ENCODE assay signal across 17 cellular contexts in the genomic region with DNA sequence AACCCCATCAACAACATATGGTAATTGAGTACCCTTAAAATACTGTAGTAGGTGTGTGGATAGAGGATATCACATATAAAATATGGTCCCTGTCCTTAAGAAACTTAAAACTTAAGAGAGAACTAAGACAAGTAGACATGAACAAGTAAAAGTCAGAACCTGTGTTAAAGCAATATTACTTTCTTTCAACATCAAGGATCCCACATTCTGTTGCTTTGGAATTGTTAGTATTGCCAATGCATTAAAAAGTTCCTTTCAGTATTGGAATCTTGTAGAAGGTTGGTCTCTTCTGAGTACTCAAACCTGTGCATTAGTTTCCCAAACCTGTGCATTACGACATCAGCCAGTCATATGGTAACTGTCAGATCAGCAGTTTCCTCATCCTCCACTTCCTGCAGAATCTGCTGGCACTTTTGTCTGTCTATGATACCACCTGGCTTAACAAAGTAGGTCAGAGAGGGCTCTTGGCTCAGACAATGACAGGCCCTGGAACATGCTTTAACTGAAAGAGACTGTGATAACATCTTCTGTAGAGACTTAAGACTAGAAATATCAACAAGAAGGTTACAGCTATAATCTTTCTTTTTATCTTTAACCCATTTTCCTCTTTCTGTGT. TPM values are rescaled to one million over a fixed set of nuclear protein-coding genes. Genes with fewer than 3 reads are reported as not detected.
DNase-seq lines count a peak whose midpoint lies in the region; ATAC-seq and TF ChIP-seq lines count a peak whose summit lies in the region.
"Had no signal": no experiment of that assay in that cellular context is flagged by ENCODE, and none has a peak within 500 bp of the region (broad histone marks: within the 10 kb centered on the region; RNA-seq: fewer than 3 reads in every experiment).

No MANE protein-coding gene starts in this region.

- DNase-seq in NCI-H510A treated with DMSO at 0.1 percent for 48 hours (lab: John Stamatoyannopoulos, UW) = peak; percentile 33
- DNase-seq in NCI-H510A (lab: John Stamatoyannopoulos, UW) = no peak
- DNase-seq in GM12865 (ENCODE audit: low read depth) = peak; percentile 33
- peak; percentile 69 for DNase-seq in activated CD4-positive, alpha-beta T cell treated with anti-CD3 and anti-CD28 coated beads, Interleukin-2, amount 10 ng/mL, durations not matched to agents 24 days and 14 days
- no peak for DNase-seq in NCI-H524 (lab: John Stamatoyannopoulos, UW)
- DNase-seq in CD14-positive monocyte (ENCODE audit: low spot score) = no peak
- no peak for DNase-seq in lower leg skin (ENCODE audit: low spot score in 2 of 2)
- DNase-seq: hypothalamus, mesenchymal stem cell, NCI-H2107, occipital lobe, T1000, upper lobe of left lung had no signal

- H3K4me3 Mint-ChIP-seq in activated CD4-positive, alpha-beta T cell treated with anti-CD3 and anti-CD28 coated beads, Interleukin-2, amount 10 ng/mL, durations not matched to agents 24 days and 14 days = no peak overlapping the region
- H3K4me3 Mint-ChIP-seq in CD14-positive monocyte = no peak overlapping the region

- intact Hi-C loops in activated CD4-positive, alpha-beta T cell treated with anti-CD3 and anti-CD28 coated beads, Interleukin-2, amount 10 ng/mL, durations not matched to agents 24 days and 14 days (cut with micrococcal nuclease) = no loop called here
- intact Hi-C loops in CD14-positive monocyte (cut with micrococcal nuclease) (no loop called here), lower leg skin (cut with DNase I; ENCODE audit: low total_unique reads) (no loop called here)

- H3K27ac Mint-ChIP-seq in activated CD4-positive, alpha-beta T cell treated with anti-CD3 and anti-CD28 coated beads, Interleukin-2, amount 10 ng/mL, durations not matched to agents 24 days and 14 days = no peak overlapping the region
- peak overlapping the region in 1 of 7 donors; percentile 16 for H3K27ac Mint-ChIP-seq in CD14-positive monocyte

- no peaks in the 10 kb centered on the region for H3K27me3 Mint-ChIP-seq in activated CD4-positive, alpha-beta T cell treated with anti-CD3 and anti-CD28 coated beads, Interleukin-2, amount 10 ng/mL, durations not matched to agents 24 days and 14 days
- H3K27me3 Mint-ChIP-seq in CD14-positive monocyte (ENCODE audit: low read depth in 3 of 3) = peaks cover 0 to 2% (median 0%) of the 10 kb centered on the region in 3 donors

- peaks cover 2% of the 10 kb centered on the region for H3K4me1 Mint-ChIP-seq in activated CD4-positive, alpha-beta T cell treated with anti-CD3 and anti-CD28 coated beads, Interleukin-2, amount 10 ng/mL, durations not matched to agents 24 days and 14 days
- no peaks in the 10 kb centered on the region for H3K4me1 Mint-ChIP-seq in CD14-positive monocyte

- H3K4me3 ChIP-seq in GM12865 (ENCODE audit: low read depth, low read length) = no peak overlapping the region
- H3K4me3 ChIP-seq in lower leg skin (ENCODE audit: low read depth, poor library complexity, severe bottlenecking) = no peak overlapping the region
- H3K4me3 ChIP-seq: esophagus muscularis mucosa, skin epidermis, upper lobe of left lung had no signal

- TF ChIP-seq POLR2A in lower leg skin (IDR thresholded peaks at IDR 0.05) = no peak

- TF ChIP-seq CTCF in GM12865 (IDR thresholded peaks at IDR 0.05; ENCODE audit: insufficient read depth, low read depth, low read length, missing control alignments) (no peak), CD14-positive monocyte (IDR thresholded peaks at IDR 0.05) (no peak), lower leg skin (IDR thresholded peaks at IDR 0.05) (no peak)

- 47 to 68% methylated on average over 1 of the region's 1 CpG for whole genome bisulfite sequencing in lower leg skin, 2 donors

- peak; percentile 77 for ATAC-seq in esophagus mucosa
- ATAC-seq: Panc1 had no signal

- H3K9me3 Mint-ChIP-seq in activated CD4-positive, alpha-beta T cell treated with anti-CD3 and anti-CD28 coated beads, Interleukin-2, amount 10 ng/mL, durations not matched to agents 24 days and 14 days = no peaks in the 10 kb centered on the region
- H3K9me3 Mint-ChIP-seq in CD14-positive monocyte = peaks cover 0 to 1% (median 0%) of the 10 kb centered on the region in 7 donors

- H3K36me3 Mint-ChIP-seq in activated CD4-positive, alpha-beta T cell treated with anti-CD3 and anti-CD28 coated beads, Interleukin-2, amount 10 ng/mL, durations not matched to agents 24 days and 14 days (ENCODE audit: low read depth) = no peaks in the 10 kb centered on the region
- H3K36me3 Mint-ChIP-seq in CD14-positive monocyte = no peaks in the 10 kb centered on the region

RNA-seq across cellular contexts. Expression of a gene that starts 56.5 kb away (rescaled TPM):
- total RNA-seq in activated CD4-positive, alpha-beta T cell treated with anti-CD3 and anti-CD28 coated beads, Interleukin-2, amount 10 ng/mL, durations not matched to agents 24 days and 14 days = 19.5 and 21.3 TPM in 2 replicates
- total RNA-seq in esophagus mucosa (7.1 TPM), lower leg skin (10 to 100 TPM in 1 of 4 donors, 1 to 10 TPM in 3; 3.0 to 13.4 (median 8.3) TPM)
- 1 to 10 TPM; 2.9 to 3.5 TPM for polyA plus RNA-seq in CD14-positive monocyte

Comparison
In these comparisons a context has a peak if more than half of its experiments do, and no peak if none do; other contexts are left out.
1. DNase-seq: peak in NCI-H510A treated with DMSO at 0.1 percent for 48 hours (single experiment), GM12865 (single experiment) and activated CD4-positive, alpha-beta T cell treated with anti-CD3 and anti-CD28 coated beads, Interleukin-2, amount 10 ng/mL, durations not matched to agents 24 days and 14 days (single experiment); none in NCI-H510A (single experiment), NCI-H524 (0 of 2), CD14-positive monocyte (single experiment) and lower leg skin (0 of 2).